ENCODE assay signal across 21 cellular contexts in the genomic region with DNA sequence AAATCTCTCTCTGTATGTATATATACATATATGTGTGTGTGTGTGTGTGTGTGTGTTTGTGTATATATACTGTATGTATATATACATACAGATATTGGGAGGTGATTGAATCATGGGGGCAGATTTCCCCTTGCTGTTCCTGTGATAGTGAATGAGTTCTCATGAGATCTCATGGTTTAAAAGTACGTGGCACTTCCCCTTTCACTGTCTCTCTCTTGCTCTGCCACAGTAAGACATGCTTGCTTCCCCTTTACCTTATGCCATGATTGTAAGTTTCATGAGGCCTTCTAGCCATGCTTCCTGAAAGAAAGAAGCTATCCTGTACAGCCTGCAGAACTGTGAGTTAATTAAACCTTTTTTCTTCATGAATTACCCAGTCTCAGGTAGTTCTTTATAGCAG.
"Had no signal": no experiment of that assay in that cellular context is flagged by ENCODE, and none has a peak within 500 bp of the region (broad histone marks: within the 10 kb centered on the region; RNA-seq: fewer than 3 reads in every experiment).

No MANE protein-coding gene starts in this region.

- H3K27me3 Mint-ChIP-seq: stimulated activated memory B cell treated with anti-CD40 and anti-IgM and Interleukin-4, amounts not matched to agents 10 μg/mL and 1 μg/mL and 100 μg/mL, for 72 hours had no signal

- H3K4me1 Mint-ChIP-seq: nephron progenitor cell, WTC11 had no signal

- H3K4me3 Mint-ChIP-seq: activated T-cell treated with anti-CD3 and anti-CD28 coated beads, Interleukin-2, amount 50 U/mL, for 72 hours; nephron progenitor cell; stimulated activated memory B cell treated with anti-CD40 and anti-IgM and Interleukin-4, amounts not matched to agents 10 μg/mL and 1 μg/mL and 100 μg/mL, for 72 hours; WTC11 had no signal

- H3K27ac Mint-ChIP-seq: activated naive CD4-positive, alpha-beta T cell treated with anti-CD3 and anti-CD28 coated beads, Interleukin-2, amount 50 U/mL, for 72 hours; activated T-cell treated with anti-CD3 and anti-CD28 coated beads, Interleukin-2, amount 50 U/mL, for 72 hours; nephron progenitor cell; stimulated activated memory B cell treated with anti-CD40 and anti-IgM and Interleukin-4, amounts not matched to agents 10 μg/mL and 1 μg/mL and 100 μg/mL, for 72 hours; WTC11 had no signal

- ATAC-seq: activated naive CD4-positive, alpha-beta T cell treated with anti-CD3 and anti-CD28 coated beads, Interleukin-2, amount 50 U/mL, for 72 hours; activated T-cell treated with anti-CD3 and anti-CD28 coated beads, Interleukin-2, amount 50 U/mL, for 72 hours; gastroesophageal sphincter; left cardiac atrium; left ventricle myocardium superior; psoas muscle; stimulated activated memory B cell treated with anti-CD40 and anti-IgM and Interleukin-4, amounts not matched to agents 10 μg/mL and 1 μg/mL and 100 μg/mL, for 72 hours; WTC11 had no signal

- DNase-seq: activated naive CD4-positive, alpha-beta T cell; activated T-cell treated with anti-CD3 and anti-CD28 coated beads for 4 hours; activated T-cell treated with anti-CD3 and anti-CD28 coated beads, Interleukin-2, amount 50 U/mL, for 72 hours; central memory CD4-positive, alpha-beta T cell; hippocampal formation; left cardiac atrium; left ventricle myocardium superior; nephron progenitor cell; ovary; psoas muscle; sigmoid colon; stimulated activated CD4-positive, alpha-beta T cell treated with anti-CD3 and anti-CD28 coated beads, Interleukin-1b, Interleukin-23, amount 100 ng/mL, for 48 hours; stimulated activated CD4-positive, alpha-beta T cell treated with anti-CD3 and anti-CD28 coated beads, Interleukin-4, amount 100 ng/mL, for 4 hours; stimulated activated CD8-positive, alpha-beta memory T cell treated with anti-CD3 and anti-CD28 coated beads, Interleukin-4, amount 100 ng/mL, for 48 hours; stomach; thyroid gland; upper lobe of left lung had no signal
